ENCODE assay signal across 3 cellular contexts in the genomic region with DNA sequence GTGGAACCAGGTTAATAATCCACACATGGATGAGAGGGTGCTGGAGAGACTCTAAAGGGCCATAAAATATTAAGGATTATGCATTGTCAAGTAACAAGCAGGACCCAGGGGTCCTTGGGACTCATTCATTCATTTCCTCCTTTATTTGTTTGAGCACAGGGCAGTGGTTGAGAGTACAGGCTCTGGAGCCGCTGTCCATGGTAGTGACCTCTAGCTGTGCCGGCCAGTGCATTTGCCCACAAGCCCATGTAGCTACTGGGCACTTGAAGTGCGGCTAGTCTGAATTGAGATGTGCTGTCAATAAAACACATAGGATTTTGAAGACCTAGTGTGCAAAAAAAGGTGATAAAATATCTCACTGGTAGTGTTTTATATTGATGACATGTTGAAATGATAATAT.
TF ChIP-seq lines count a peak whose summit lies in the region.

No MANE protein-coding gene starts in this region.

TF ChIP-seq in A549, 52 proteins besides CTCF, POLR2A, EP300 and RAD21:
- TF ChIP-seq EHMT2 (IDR thresholded peaks at IDR 0.05; ENCODE audit: low read depth) = peak; percentile 58; the same call in 1 of the 2 replicates
- no peak for TF ChIP-seq FOSL2 (IDR thresholded peaks at IDR 0.05)
- no peak for TF ChIP-seq FOSL2 (CRISPR knock-in tag; IDR thresholded peaks at IDR 0.05)
- TF ChIP-seq, protein P1, sequence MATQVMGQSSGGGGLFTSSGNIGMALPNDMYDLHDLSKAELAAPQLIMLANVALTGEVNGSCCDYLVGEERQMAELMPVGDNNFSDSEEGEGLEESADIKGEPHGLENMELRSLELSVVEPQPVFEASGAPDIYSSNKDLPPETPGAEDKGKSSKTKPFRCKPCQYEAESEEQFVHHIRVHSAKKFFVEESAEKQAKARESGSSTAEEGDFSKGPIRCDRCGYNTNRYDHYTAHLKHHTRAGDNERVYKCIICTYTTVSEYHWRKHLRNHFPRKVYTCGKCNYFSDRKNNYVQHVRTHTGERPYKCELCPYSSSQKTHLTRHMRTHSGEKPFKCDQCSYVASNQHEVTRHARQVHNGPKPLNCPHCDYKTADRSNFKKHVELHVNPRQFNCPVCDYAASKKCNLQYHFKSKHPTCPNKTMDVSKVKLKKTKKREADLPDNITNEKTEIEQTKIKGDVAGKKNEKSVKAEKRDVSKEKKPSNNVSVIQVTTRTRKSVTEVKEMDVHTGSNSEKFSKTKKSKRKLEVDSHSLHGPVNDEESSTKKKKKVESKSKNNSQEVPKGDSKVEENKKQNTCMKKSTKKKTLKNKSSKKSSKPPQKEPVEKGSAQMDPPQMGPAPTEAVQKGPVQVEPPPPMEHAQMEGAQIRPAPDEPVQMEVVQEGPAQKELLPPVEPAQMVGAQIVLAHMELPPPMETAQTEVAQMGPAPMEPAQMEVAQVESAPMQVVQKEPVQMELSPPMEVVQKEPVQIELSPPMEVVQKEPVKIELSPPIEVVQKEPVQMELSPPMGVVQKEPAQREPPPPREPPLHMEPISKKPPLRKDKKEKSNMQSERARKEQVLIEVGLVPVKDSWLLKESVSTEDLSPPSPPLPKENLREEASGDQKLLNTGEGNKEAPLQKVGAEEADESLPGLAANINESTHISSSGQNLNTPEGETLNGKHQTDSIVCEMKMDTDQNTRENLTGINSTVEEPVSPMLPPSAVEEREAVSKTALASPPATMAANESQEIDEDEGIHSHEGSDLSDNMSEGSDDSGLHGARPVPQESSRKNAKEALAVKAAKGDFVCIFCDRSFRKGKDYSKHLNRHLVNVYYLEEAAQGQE (IDR thresholded peaks at IDR 0.05) = peak; percentile 95
TF ChIP-seq in A549: peak in this region for 2.

TF ChIP-seq in IMR-90, 13 proteins besides CTCF, POLR2A, EP300 and RAD21:
- no peak for TF ChIP-seq NFE2L2 (IDR thresholded peaks at IDR 0.05; ENCODE audit: low read depth, low read length)
- TF ChIP-seq ELK1 (IDR thresholded peaks at IDR 0.05; ENCODE audit: borderline replicate concordance, low read depth, low read length) = no peak
- TF ChIP-seq FOS (IDR thresholded peaks at IDR 0.05; ENCODE audit: low read depth, low read length) = no peak
- TF ChIP-seq USF2 (IDR thresholded peaks at IDR 0.05; ENCODE audit: low read depth, low read length) = no peak
- no peak for TF ChIP-seq SMC3 (IDR thresholded peaks at IDR 0.05; ENCODE audit: low read depth, low read length)
- TF ChIP-seq CHD1 (IDR thresholded peaks at IDR 0.05; ENCODE audit: low read depth, low read length) = no peak
- TF ChIP-seq RCOR1 (IDR thresholded peaks at IDR 0.05; ENCODE audit: insufficient replicate concordance, low read length) = no peak
- no peak for TF ChIP-seq MAFK (IDR thresholded peaks at IDR 0.05; ENCODE audit: low read depth, low read length)
- no peak for TF ChIP-seq RFX5 (IDR thresholded peaks at IDR 0.05; ENCODE audit: low read depth, low read length)
- TF ChIP-seq MXI1 (IDR thresholded peaks at IDR 0.05; ENCODE audit: borderline replicate concordance, low read depth, low read length) = no peak
- no peak for TF ChIP-seq BHLHE40 (IDR thresholded peaks at IDR 0.05; ENCODE audit: low read depth, low read length)
- TF ChIP-seq CEBPB (IDR thresholded peaks at IDR 0.05; ENCODE audit: low read depth, low read length) = no peak
- no peak for TF ChIP-seq MAZ (IDR thresholded peaks at IDR 0.05; ENCODE audit: borderline replicate concordance, low read depth, low read length)

TF ChIP-seq in K562, 482 proteins besides CTCF, POLR2A, EP300 and RAD21 (continues in another document):
- TF ChIP-seq TFAM (CRISPR knock-in tag; conservative IDR thresholded peaks at IDR 0.05) = no peak
- TF ChIP-seq HMGN3 (IDR thresholded peaks at IDR 0.05; ENCODE audit: borderline replicate concordance, extremely low read depth, insufficient read length, low read depth, low read length) = no peak
- no peak for TF ChIP-seq HDGF (IDR thresholded peaks at IDR 0.05)
- no peak for TF ChIP-seq KLF13 (tag; IDR thresholded peaks at IDR 0.05; ENCODE audit: borderline replicate concordance, low read depth)
- TF ChIP-seq TEAD2 (tag; IDR thresholded peaks at IDR 0.05) = no peak
- no peak for TF ChIP-seq PTBP1 (IDR thresholded peaks at IDR 0.05; ENCODE audit: low read depth, low read length)
- TF ChIP-seq TCF7 (IDR thresholded peaks at IDR 0.05; ENCODE audit: borderline replicate concordance) = no peak
- no peak for TF ChIP-seq KLF10 (CRISPR knock-in tag; IDR thresholded peaks at IDR 0.05)
- no peak for TF ChIP-seq POU5F1 (IDR thresholded peaks at IDR 0.05; ENCODE audit: borderline replicate concordance, low read depth, low read length, partially characterized antibody)
- no peak for TF ChIP-seq BRD9 (IDR thresholded peaks at IDR 0.05; ENCODE audit: low read depth, partially characterized antibody)
- no peak for TF ChIP-seq LARP7 (IDR thresholded peaks at IDR 0.05)
- TF ChIP-seq TCFL5 (CRISPR knock-in tag; conservative IDR thresholded peaks at IDR 0.05) = no peak
- no peak for TF ChIP-seq TOE1 (IDR thresholded peaks at IDR 0.05; ENCODE audit: borderline replicate concordance)
- peak; percentile 53; the same call in 1 of the 2 replicates for TF ChIP-seq TOE1 (CRISPR knock-in tag; IDR thresholded peaks at IDR 0.05; ENCODE audit: borderline replicate concordance, low read depth)
- no peak for TF ChIP-seq HDAC3 (IDR thresholded peaks at IDR 0.05; ENCODE audit: borderline replicate concordance, partially characterized antibody)
- TF ChIP-seq EWSR1 (IDR thresholded peaks at IDR 0.05; ENCODE audit: borderline replicate concordance, low read depth, partially characterized antibody) = no peak
- no peak for TF ChIP-seq SNIP1 (IDR thresholded peaks at IDR 0.05; ENCODE audit: low read depth)
- TF ChIP-seq RAD51 (IDR thresholded peaks at IDR 0.05; ENCODE audit: borderline replicate concordance, low read depth) = no peak
- no peak for TF ChIP-seq GABPB2 (CRISPR knock-in tag; conservative IDR thresholded peaks at IDR 0.05)
- TF ChIP-seq, protein P2, sequence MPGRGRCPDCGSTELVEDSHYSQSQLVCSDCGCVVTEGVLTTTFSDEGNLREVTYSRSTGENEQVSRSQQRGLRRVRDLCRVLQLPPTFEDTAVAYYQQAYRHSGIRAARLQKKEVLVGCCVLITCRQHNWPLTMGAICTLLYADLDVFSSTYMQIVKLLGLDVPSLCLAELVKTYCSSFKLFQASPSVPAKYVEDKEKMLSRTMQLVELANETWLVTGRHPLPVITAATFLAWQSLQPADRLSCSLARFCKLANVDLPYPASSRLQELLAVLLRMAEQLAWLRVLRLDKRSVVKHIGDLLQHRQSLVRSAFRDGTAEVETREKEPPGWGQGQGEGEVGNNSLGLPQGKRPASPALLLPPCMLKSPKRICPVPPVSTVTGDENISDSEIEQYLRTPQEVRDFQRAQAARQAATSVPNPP (IDR thresholded peaks at IDR 0.05; ENCODE audit: borderline replicate concordance, insufficient read depth, insufficient read length) = no peak
- TF ChIP-seq CEBPG (CRISPR knock-in tag; IDR thresholded peaks at IDR 0.05) = no peak
- TF ChIP-seq CEBPG (tag; conservative IDR thresholded peaks at IDR 0.05 in 1 of 2, IDR thresholded peaks at IDR 0.05 in 1 of 2) = no peak
- TF ChIP-seq NCOA1 (IDR thresholded peaks at IDR 0.05; ENCODE audit: low read depth) = no peak
- no peak for TF ChIP-seq MTA1 (IDR thresholded peaks at IDR 0.05; ENCODE audit: borderline replicate concordance)
- TF ChIP-seq IRF2 (CRISPR knock-in tag; IDR thresholded peaks at IDR 0.05) = no peak
- TF ChIP-seq NCOR1 (IDR thresholded peaks at IDR 0.05) = no peak
- TF ChIP-seq SIN3A (IDR thresholded peaks at IDR 0.05; ENCODE audit: borderline replicate concordance in 2 of 2, control insufficient read depth in 1 of 2, low read depth in 2 of 2, low read length in 2 of 2) = 0 out of 4 replicates have a peak, but pooled peaks of 1 of the 2 experiments have one; percentile 26
- no peak for TF ChIP-seq BRCA1 (IDR thresholded peaks at IDR 0.05)
- TF ChIP-seq BRCA1 (CRISPR knock-in tag; IDR thresholded peaks at IDR 0.05) = no peak
- TF ChIP-seq, protein P3, sequence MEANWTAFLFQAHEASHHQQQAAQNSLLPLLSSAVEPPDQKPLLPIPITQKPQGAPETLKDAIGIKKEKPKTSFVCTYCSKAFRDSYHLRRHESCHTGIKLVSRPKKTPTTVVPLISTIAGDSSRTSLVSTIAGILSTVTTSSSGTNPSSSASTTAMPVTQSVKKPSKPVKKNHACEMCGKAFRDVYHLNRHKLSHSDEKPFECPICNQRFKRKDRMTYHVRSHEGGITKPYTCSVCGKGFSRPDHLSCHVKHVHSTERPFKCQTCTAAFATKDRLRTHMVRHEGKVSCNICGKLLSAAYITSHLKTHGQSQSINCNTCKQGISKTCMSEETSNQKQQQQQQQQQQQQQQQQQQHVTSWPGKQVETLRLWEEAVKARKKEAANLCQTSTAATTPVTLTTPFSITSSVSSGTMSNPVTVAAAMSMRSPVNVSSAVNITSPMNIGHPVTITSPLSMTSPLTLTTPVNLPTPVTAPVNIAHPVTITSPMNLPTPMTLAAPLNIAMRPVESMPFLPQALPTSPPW (CRISPR knock-in tag; IDR thresholded peaks at IDR 0.05) = 0 out of 2 replicates have a peak, but pooled peaks have one; percentile 24
- no peak for TF ChIP-seq ZNF354B (CRISPR knock-in tag; IDR thresholded peaks at IDR 0.05)
- TF ChIP-seq, protein P4, sequence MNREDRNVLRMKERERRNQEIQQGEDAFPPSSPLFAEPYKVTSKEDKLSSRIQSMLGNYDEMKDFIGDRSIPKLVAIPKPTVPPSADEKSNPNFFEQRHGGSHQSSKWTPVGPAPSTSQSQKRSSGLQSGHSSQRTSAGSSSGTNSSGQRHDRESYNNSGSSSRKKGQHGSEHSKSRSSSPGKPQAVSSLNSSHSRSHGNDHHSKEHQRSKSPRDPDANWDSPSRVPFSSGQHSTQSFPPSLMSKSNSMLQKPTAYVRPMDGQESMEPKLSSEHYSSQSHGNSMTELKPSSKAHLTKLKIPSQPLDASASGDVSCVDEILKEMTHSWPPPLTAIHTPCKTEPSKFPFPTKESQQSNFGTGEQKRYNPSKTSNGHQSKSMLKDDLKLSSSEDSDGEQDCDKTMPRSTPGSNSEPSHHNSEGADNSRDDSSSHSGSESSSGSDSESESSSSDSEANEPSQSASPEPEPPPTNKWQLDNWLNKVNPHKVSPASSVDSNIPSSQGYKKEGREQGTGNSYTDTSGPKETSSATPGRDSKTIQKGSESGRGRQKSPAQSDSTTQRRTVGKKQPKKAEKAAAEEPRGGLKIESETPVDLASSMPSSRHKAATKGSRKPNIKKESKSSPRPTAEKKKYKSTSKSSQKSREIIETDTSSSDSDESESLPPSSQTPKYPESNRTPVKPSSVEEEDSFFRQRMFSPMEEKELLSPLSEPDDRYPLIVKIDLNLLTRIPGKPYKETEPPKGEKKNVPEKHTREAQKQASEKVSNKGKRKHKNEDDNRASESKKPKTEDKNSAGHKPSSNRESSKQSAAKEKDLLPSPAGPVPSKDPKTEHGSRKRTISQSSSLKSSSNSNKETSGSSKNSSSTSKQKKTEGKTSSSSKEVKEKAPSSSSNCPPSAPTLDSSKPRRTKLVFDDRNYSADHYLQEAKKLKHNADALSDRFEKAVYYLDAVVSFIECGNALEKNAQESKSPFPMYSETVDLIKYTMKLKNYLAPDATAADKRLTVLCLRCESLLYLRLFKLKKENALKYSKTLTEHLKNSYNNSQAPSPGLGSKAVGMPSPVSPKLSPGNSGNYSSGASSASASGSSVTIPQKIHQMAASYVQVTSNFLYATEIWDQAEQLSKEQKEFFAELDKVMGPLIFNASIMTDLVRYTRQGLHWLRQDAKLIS (CRISPR knock-in tag; IDR thresholded peaks at IDR 0.05) = no peak
- TF ChIP-seq HMGXB4 (CRISPR knock-in tag; IDR thresholded peaks at IDR 0.05) = 0 out of 2 replicates have a peak, but pooled peaks have one; percentile 40
- no peak for TF ChIP-seq HNRNPK (IDR thresholded peaks at IDR 0.05; ENCODE audit: low read depth, low read length, poor library complexity, severe bottlenecking)
- TF ChIP-seq THRAP3 (IDR thresholded peaks at IDR 0.05; ENCODE audit: borderline replicate concordance) = no peak
- no peak for TF ChIP-seq DIDO1 (tag; IDR thresholded peaks at IDR 0.05; ENCODE audit: low read depth)
- TF ChIP-seq JUN (IDR thresholded peaks at IDR 0.05; ENCODE audit: borderline replicate concordance, low read depth, low read length) = no peak
- TF ChIP-seq JUN (CRISPR knock-in tag; IDR thresholded peaks at IDR 0.05; ENCODE audit: borderline replicate concordance) = no peak
- no peak for TF ChIP-seq JUND (IDR thresholded peaks at IDR 0.05; ENCODE audit: borderline replicate concordance, low read depth, low read length)
- TF ChIP-seq JUND (tag; IDR thresholded peaks at IDR 0.05; ENCODE audit: borderline replicate concordance, low read depth, low read length) = no peak
- TF ChIP-seq, protein P5, sequence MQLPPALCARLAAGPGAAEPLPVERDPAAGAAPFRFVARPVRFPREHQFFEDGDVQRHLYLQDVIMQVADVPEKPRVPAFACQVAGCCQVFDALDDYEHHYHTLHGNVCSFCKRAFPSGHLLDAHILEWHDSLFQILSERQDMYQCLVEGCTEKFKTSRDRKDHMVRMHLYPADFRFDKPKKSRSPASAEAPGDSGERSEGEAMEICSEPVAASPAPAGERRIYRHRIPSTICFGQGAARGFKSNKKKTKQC (CRISPR knock-in tag; IDR thresholded peaks at IDR 0.05) = peak; percentile 71; the same call in 1 of the 2 replicates
- TF ChIP-seq CC2D1A (IDR thresholded peaks at IDR 0.05) = no peak
- no peak for TF ChIP-seq FOSL1 (tag; conservative IDR thresholded peaks at IDR 0.05)
